In the genomic region with DNA sequence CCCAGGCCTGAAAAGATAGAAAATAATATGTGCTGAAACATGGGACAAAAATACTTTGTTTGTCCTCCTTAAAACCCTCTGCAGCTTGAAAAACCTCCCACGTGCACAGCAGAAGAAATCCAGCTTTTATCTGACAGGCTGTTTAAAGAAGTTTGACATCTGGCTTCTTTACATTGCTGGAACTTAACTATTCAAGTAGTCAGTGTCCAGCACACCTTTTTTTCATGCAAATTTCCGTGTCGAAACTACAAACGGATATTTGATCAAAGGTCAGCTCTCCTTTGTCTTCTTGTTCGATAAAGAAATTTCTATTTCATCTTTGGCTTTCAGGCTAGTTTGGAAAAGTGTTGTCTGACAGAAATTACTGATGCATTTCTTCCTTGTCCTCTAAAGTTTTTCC, we compare ENCODE assay signal across 23 cellular contexts.
"Had no signal": no experiment of that assay in that cellular context is flagged by ENCODE, and none has a peak within 500 bp of the region (broad histone marks: within the 10 kb centered on the region; RNA-seq: fewer than 3 reads in every experiment).

No MANE protein-coding gene starts in this region.

- DNase-seq: activated CD4-positive, alpha-beta memory T cell treated with anti-CD3 and anti-CD28 coated beads, Interleukin-2, amount 10 ng/mL, durations not matched to agents 7 days and 5 days; activated CD4-positive, alpha-beta T cell treated with anti-CD3 and anti-CD28 coated beads, Interleukin-2, amount 10 ng/mL, durations not matched to agents 24 days and 14 days; activated effector memory CD4-positive, alpha-beta T cell treated with Interleukin-2 at 50 U/mL for 16 hours; activated naive CD4-positive, alpha-beta T cell treated with anti-CD3 and anti-CD28 coated beads, Interleukin-2, amount 10 ng/mL, durations not matched to agents 7 days and 5 days; activated T-cell treated with anti-CD3 and anti-CD28 coated beads, Interleukin-2, amount 50 U/mL, for 72 hours; amygdala; esophagus squamous epithelium; gastrocnemius medialis; heart right ventricle; kidney; left lung; naive thymus-derived CD8-positive, alpha-beta T cell; right lobe of liver; stimulated activated CD4-positive, alpha-beta T cell treated with anti-CD3 and anti-CD28 coated beads, Interleukin-2, amount 100 ng/mL, for 24 hours; stomach had no signal

- ATAC-seq: activated T-cell treated with anti-CD3 and anti-CD28 coated beads, Interleukin-2, amount 50 U/mL, for 72 hours; gastrocnemius medialis; heart right ventricle; left lung; naive thymus-derived CD8-positive, alpha-beta T cell; right lobe of liver; stimulated activated memory B cell treated with anti-CD40 and anti-IgM and Interleukin-4, amounts not matched to agents 10 μg/mL and 1 μg/mL and 100 μg/mL, for 72 hours had no signal

- H3K36me3 Mint-ChIP-seq: activated naive CD4-positive, alpha-beta T cell treated with anti-CD3 and anti-CD28 coated beads, Interleukin-2, amount 10 ng/mL, durations not matched to agents 7 days and 5 days; naive thymus-derived CD8-positive, alpha-beta T cell; stimulated activated memory B cell treated with anti-CD40 and anti-IgM and Interleukin-4, amounts not matched to agents 10 μg/mL and 1 μg/mL and 100 μg/mL, for 72 hours had no signal

- FAIRE-seq: bronchial epithelial cell, kidney had no signal

- H3K27ac ChIP-seq: coronary artery, esophagus squamous epithelium, gastrocnemius medialis, heart right ventricle, left lung, neutrophil, parathyroid adenoma, right lobe of liver, skin epidermis, stomach, suprapubic skin had no signal

- H3K9me3 Mint-ChIP-seq: activated CD4-positive, alpha-beta memory T cell treated with anti-CD3 and anti-CD28 coated beads, Interleukin-2, amount 10 ng/mL, durations not matched to agents 7 days and 5 days; activated CD4-positive, alpha-beta T cell treated with anti-CD3 and anti-CD28 coated beads, Interleukin-2, amount 10 ng/mL, durations not matched to agents 24 days and 14 days; activated naive CD4-positive, alpha-beta T cell treated with anti-CD3 and anti-CD28 coated beads, Interleukin-2, amount 10 ng/mL, durations not matched to agents 7 days and 5 days; activated T-cell treated with anti-CD3 and anti-CD28 coated beads, Interleukin-2, amount 50 U/mL, for 72 hours; naive thymus-derived CD8-positive, alpha-beta T cell; stimulated activated memory B cell treated with anti-CD40 and anti-IgM and Interleukin-4, amounts not matched to agents 10 μg/mL and 1 μg/mL and 100 μg/mL, for 72 hours had no signal

- H3K9ac ChIP-seq: parathyroid adenoma had no signal

- H3K79me2 ChIP-seq: parathyroid adenoma had no signal

- H3K4me3 ChIP-seq: coronary artery, esophagus squamous epithelium, gastrocnemius medialis, heart right ventricle, left lung, right lobe of liver, skin epidermis, stomach, suprapubic skin, tibial nerve had no signal

- H3K27me3 ChIP-seq: gastrocnemius medialis, neutrophil, right lobe of liver, stomach, tibial nerve had no signal

- H3K4me1 Mint-ChIP-seq: activated CD4-positive, alpha-beta memory T cell treated with anti-CD3 and anti-CD28 coated beads, Interleukin-2, amount 10 ng/mL, durations not matched to agents 7 days and 5 days; activated CD4-positive, alpha-beta T cell treated with anti-CD3 and anti-CD28 coated beads, Interleukin-2, amount 10 ng/mL, durations not matched to agents 24 days and 14 days; activated naive CD4-positive, alpha-beta T cell treated with anti-CD3 and anti-CD28 coated beads, Interleukin-2, amount 10 ng/mL, durations not matched to agents 7 days and 5 days; naive thymus-derived CD8-positive, alpha-beta T cell had no signal

- H3K27ac Mint-ChIP-seq: activated CD4-positive, alpha-beta memory T cell treated with anti-CD3 and anti-CD28 coated beads, Interleukin-2, amount 10 ng/mL, durations not matched to agents 7 days and 5 days; activated CD4-positive, alpha-beta T cell treated with anti-CD3 and anti-CD28 coated beads, Interleukin-2, amount 10 ng/mL, durations not matched to agents 24 days and 14 days; activated naive CD4-positive, alpha-beta T cell treated with anti-CD3 and anti-CD28 coated beads, Interleukin-2, amount 10 ng/mL, durations not matched to agents 7 days and 5 days; activated T-cell treated with anti-CD3 and anti-CD28 coated beads, Interleukin-2, amount 50 U/mL, for 72 hours; naive thymus-derived CD8-positive, alpha-beta T cell; stimulated activated memory B cell treated with anti-CD40 and anti-IgM and Interleukin-4, amounts not matched to agents 10 μg/mL and 1 μg/mL and 100 μg/mL, for 72 hours had no signal

- H2AFZ ChIP-seq: parathyroid adenoma had no signal

- H3K9me3 ChIP-seq: esophagus squamous epithelium, gastrocnemius medialis, heart right ventricle, left lung, neutrophil, right lobe of liver, stomach, suprapubic skin, tibial nerve had no signal

- H3K4me3 Mint-ChIP-seq: activated CD4-positive, alpha-beta memory T cell treated with anti-CD3 and anti-CD28 coated beads, Interleukin-2, amount 10 ng/mL, durations not matched to agents 7 days and 5 days; activated CD4-positive, alpha-beta T cell treated with anti-CD3 and anti-CD28 coated beads, Interleukin-2, amount 10 ng/mL, durations not matched to agents 24 days and 14 days; activated naive CD4-positive, alpha-beta T cell treated with anti-CD3 and anti-CD28 coated beads, Interleukin-2, amount 10 ng/mL, durations not matched to agents 7 days and 5 days; activated T-cell treated with anti-CD3 and anti-CD28 coated beads, Interleukin-2, amount 50 U/mL, for 72 hours; naive thymus-derived CD8-positive, alpha-beta T cell; stimulated activated memory B cell treated with anti-CD40 and anti-IgM and Interleukin-4, amounts not matched to agents 10 μg/mL and 1 μg/mL and 100 μg/mL, for 72 hours had no signal

- H3K4me1 ChIP-seq: esophagus squamous epithelium, gastrocnemius medialis, heart right ventricle, left lung, stomach, suprapubic skin, tibial nerve had no signal

- H3K27me3 Mint-ChIP-seq: activated naive CD4-positive, alpha-beta T cell treated with anti-CD3 and anti-CD28 coated beads, Interleukin-2, amount 10 ng/mL, durations not matched to agents 7 days and 5 days; stimulated activated memory B cell treated with anti-CD40 and anti-IgM and Interleukin-4, amounts not matched to agents 10 μg/mL and 1 μg/mL and 100 μg/mL, for 72 hours had no signal

- H3K36me3 ChIP-seq: esophagus squamous epithelium, gastrocnemius medialis, heart right ventricle, left lung, neutrophil, right lobe of liver, stomach, suprapubic skin, tibial nerve had no signal
